In the genomic region with DNA sequence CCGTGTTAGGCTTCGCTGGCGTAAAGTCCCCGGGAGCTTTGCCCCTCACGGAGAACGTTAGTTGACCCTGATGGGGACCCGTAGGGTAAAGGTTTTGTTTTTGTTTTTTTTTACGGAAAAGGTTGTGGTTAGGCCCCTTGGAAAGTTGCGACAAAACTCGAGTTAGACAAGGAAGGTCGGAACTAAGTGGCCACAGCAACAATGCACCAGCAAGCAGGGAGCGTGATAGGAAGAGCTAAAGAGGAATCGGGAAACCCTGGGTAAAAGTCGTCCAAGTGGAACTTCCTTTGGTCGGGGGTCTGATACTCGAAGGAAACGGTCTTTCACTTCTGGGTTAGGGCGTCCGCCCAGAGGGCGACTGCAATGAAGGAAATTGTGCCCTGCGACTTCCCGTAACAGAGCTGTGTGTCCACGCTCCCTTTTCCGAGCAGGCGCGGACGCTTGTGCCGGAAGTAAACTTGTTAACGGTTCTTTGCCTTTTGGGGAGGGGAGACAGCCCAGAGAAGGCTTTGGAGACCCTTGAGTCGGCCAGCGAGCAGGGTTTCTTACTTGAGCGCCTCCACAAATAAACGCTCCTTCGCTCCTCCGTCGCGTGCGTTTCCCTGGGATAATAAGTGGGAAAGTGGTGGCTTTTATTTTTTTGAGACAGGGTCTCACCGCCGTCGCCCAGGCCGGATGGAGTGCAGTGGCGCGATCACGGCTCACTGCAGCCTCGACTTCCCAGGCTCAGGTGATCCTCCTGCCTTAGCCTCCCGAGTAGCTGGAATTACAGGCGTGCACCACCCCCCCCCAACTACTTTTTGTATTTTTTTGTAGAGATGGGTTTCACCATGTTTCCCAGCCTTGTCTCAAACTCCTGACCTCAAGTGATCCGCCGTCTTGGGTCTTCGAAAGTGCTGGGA, we compare ENCODE assay signal across 1 cellular context.
TF ChIP-seq lines count a peak whose summit lies in the region.

No MANE protein-coding gene starts in this region.

TF ChIP-seq in H1, 55 proteins besides CTCF, POLR2A, EP300 and RAD21 (continued from another document):
- TF ChIP-seq RNF2 (IDR thresholded peaks at IDR 0.05; ENCODE audit: borderline replicate concordance, low read depth, low read length, missing control alignments, poor library complexity, severe bottlenecking): no peak
